1 cellular context compared by ENCODE assay signal in genomic region chr4:109735566-109736454, GRCh38.
TF ChIP-seq lines count a peak whose summit lies in the region.

No MANE protein-coding gene starts in this region.

TF ChIP-seq in K562, 482 proteins besides CTCF, POLR2A, EP300 and RAD21 (continued from another document and continues in another):
- TF ChIP-seq HINFP (tag; conservative IDR thresholded peaks at IDR 0.05; ENCODE audit: low read depth) (no peak), ZNF197 (CRISPR knock-in tag; IDR thresholded peaks at IDR 0.05; ENCODE audit: low read depth) (no peak), CBX8 (IDR thresholded peaks at IDR 0.05; ENCODE audit: borderline replicate concordance, extremely low read depth, low read depth, low read length, poor library complexity, severe bottlenecking) (no peak), KDM2B (CRISPR knock-in tag; IDR thresholded peaks at IDR 0.05) (no peak), TCF7L2 (IDR thresholded peaks at IDR 0.05; ENCODE audit: low read depth, low read length) (no peak), ETS2 (tag; IDR thresholded peaks at IDR 0.05; ENCODE audit: borderline replicate concordance, poor library complexity, severe bottlenecking) (no peak), ZNF224 (CRISPR knock-in tag; IDR thresholded peaks at IDR 0.05) (no peak), BHLHE40 (IDR thresholded peaks at IDR 0.05; ENCODE audit: low read length) (no peak), SREBF1 (IDR thresholded peaks at IDR 0.05; ENCODE audit: borderline replicate concordance, low read depth, low read length) (no peak), MEF2D (tag; conservative IDR thresholded peaks at IDR 0.05; ENCODE audit: low read depth) (no peak), KHSRP (IDR thresholded peaks at IDR 0.05) (no peak), SMAD4 (CRISPR knock-in tag; conservative IDR thresholded peaks at IDR 0.05) (no peak), POLR2AphosphoS5 (IDR thresholded peaks at IDR 0.05; ENCODE audit: control insufficient read depth, insufficient read depth, low read depth, low read length) (peak; percentile 71; the same call in 1 of the 2 replicates), NCOA2 (IDR thresholded peaks at IDR 0.05; ENCODE audit: partially characterized antibody in 2 of 2) (no peak), LARP7 (IDR thresholded peaks at IDR 0.05) (no peak), IRF9 (tag; IDR thresholded peaks at IDR 0.05) (no peak), SMC3 (conservative IDR thresholded peaks at IDR 0.05; ENCODE audit: insufficient read depth, low read depth, low read length) (no peak), ZNF75A (CRISPR knock-in tag; IDR thresholded peaks at IDR 0.05) (no peak), ZNF124 (CRISPR knock-in tag; IDR thresholded peaks at IDR 0.05) (no peak), ZNF398 (CRISPR knock-in tag; IDR thresholded peaks at IDR 0.05) (no peak), MXD1 (CRISPR knock-in tag; IDR thresholded peaks at IDR 0.05; ENCODE audit: borderline replicate concordance, poor library complexity, severe bottlenecking) (no peak), HDGF (IDR thresholded peaks at IDR 0.05) (no peak), ZNF77 (CRISPR knock-in tag; IDR thresholded peaks at IDR 0.05) (no peak), EWSR1 (IDR thresholded peaks at IDR 0.05; ENCODE audit: borderline replicate concordance, low read depth, partially characterized antibody) (no peak), ZNF121 (CRISPR knock-in tag; conservative IDR thresholded peaks at IDR 0.05) (no peak), PYGO2 (tag; IDR thresholded peaks at IDR 0.05) (no peak), ZNF785 (CRISPR knock-in tag; IDR thresholded peaks at IDR 0.05) (no peak), TFAM (CRISPR knock-in tag; conservative IDR thresholded peaks at IDR 0.05) (no peak), ATF1 (CRISPR knock-in tag; IDR thresholded peaks at IDR 0.05) (no peak), ATF1 (tag; IDR thresholded peaks at IDR 0.05) (no peak), ZKSCAN3 (CRISPR knock-in tag; IDR thresholded peaks at IDR 0.05) (no peak), CEBPB (tag; IDR thresholded peaks at IDR 0.05) (peak; percentile 43; the same call in 1 of the 2 replicates), ZSCAN32 (CRISPR knock-in tag; IDR thresholded peaks at IDR 0.05) (no peak), TRIM28 (IDR thresholded peaks at IDR 0.05) (0 out of 2 replicates have a peak, but pooled peaks have one; percentile 47)
- TF ChIP-seq, protein P1, sequence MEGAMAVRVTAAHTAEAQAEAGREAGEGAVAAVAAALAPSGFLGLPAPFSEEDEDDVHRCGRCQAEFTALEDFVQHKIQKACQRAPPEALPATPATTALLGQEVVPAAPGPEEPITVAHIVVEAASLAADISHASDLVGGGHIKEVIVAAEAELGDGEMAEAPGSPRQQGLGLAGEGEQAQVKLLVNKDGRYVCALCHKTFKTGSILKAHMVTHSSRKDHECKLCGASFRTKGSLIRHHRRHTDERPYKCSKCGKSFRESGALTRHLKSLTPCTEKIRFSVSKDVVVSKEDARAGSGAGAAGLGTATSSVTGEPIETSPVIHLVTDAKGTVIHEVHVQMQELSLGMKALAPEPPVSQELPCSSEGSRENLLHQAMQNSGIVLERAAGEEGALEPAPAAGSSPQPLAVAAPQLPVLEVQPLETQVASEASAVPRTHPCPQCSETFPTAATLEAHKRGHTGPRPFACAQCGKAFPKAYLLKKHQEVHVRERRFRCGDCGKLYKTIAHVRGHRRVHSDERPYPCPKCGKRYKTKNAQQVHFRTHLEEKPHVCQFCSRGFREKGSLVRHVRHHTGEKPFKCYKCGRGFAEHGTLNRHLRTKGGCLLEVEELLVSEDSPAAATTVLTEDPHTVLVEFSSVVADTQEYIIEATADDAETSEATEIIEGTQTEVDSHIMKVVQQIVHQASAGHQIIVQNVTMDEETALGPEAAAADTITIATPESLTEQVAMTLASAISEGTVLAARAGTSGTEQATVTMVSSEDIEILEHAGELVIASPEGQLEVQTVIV (CRISPR knock-in tag; IDR thresholded peaks at IDR 0.05; ENCODE audit: borderline replicate concordance), result no peak
- TF ChIP-seq, protein P2, sequence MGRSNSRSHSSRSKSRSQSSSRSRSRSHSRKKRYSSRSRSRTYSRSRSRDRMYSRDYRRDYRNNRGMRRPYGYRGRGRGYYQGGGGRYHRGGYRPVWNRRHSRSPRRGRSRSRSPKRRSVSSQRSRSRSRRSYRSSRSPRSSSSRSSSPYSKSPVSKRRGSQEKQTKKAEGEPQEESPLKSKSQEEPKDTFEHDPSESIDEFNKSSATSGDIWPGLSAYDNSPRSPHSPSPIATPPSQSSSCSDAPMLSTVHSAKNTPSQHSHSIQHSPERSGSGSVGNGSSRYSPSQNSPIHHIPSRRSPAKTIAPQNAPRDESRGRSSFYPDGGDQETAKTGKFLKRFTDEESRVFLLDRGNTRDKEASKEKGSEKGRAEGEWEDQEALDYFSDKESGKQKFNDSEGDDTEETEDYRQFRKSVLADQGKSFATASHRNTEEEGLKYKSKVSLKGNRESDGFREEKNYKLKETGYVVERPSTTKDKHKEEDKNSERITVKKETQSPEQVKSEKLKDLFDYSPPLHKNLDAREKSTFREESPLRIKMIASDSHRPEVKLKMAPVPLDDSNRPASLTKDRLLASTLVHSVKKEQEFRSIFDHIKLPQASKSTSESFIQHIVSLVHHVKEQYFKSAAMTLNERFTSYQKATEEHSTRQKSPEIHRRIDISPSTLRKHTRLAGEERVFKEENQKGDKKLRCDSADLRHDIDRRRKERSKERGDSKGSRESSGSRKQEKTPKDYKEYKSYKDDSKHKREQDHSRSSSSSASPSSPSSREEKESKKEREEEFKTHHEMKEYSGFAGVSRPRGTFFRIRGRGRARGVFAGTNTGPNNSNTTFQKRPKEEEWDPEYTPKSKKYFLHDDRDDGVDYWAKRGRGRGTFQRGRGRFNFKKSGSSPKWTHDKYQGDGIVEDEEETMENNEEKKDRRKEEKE (IDR thresholded peaks at IDR 0.05; ENCODE audit: borderline replicate concordance in 1 of 2, control insufficient read depth in 1 of 2, low read depth in 2 of 2, low read length in 1 of 2), result no peak
- TF ChIP-seq, protein P3, sequence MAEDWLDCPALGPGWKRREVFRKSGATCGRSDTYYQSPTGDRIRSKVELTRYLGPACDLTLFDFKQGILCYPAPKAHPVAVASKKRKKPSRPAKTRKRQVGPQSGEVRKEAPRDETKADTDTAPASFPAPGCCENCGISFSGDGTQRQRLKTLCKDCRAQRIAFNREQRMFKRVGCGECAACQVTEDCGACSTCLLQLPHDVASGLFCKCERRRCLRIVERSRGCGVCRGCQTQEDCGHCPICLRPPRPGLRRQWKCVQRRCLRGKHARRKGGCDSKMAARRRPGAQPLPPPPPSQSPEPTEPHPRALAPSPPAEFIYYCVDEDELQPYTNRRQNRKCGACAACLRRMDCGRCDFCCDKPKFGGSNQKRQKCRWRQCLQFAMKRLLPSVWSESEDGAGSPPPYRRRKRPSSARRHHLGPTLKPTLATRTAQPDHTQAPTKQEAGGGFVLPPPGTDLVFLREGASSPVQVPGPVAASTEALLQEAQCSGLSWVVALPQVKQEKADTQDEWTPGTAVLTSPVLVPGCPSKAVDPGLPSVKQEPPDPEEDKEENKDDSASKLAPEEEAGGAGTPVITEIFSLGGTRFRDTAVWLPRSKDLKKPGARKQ (CRISPR knock-in tag; IDR thresholded peaks at IDR 0.05), result no peak
- TF ChIP-seq, protein P4, sequence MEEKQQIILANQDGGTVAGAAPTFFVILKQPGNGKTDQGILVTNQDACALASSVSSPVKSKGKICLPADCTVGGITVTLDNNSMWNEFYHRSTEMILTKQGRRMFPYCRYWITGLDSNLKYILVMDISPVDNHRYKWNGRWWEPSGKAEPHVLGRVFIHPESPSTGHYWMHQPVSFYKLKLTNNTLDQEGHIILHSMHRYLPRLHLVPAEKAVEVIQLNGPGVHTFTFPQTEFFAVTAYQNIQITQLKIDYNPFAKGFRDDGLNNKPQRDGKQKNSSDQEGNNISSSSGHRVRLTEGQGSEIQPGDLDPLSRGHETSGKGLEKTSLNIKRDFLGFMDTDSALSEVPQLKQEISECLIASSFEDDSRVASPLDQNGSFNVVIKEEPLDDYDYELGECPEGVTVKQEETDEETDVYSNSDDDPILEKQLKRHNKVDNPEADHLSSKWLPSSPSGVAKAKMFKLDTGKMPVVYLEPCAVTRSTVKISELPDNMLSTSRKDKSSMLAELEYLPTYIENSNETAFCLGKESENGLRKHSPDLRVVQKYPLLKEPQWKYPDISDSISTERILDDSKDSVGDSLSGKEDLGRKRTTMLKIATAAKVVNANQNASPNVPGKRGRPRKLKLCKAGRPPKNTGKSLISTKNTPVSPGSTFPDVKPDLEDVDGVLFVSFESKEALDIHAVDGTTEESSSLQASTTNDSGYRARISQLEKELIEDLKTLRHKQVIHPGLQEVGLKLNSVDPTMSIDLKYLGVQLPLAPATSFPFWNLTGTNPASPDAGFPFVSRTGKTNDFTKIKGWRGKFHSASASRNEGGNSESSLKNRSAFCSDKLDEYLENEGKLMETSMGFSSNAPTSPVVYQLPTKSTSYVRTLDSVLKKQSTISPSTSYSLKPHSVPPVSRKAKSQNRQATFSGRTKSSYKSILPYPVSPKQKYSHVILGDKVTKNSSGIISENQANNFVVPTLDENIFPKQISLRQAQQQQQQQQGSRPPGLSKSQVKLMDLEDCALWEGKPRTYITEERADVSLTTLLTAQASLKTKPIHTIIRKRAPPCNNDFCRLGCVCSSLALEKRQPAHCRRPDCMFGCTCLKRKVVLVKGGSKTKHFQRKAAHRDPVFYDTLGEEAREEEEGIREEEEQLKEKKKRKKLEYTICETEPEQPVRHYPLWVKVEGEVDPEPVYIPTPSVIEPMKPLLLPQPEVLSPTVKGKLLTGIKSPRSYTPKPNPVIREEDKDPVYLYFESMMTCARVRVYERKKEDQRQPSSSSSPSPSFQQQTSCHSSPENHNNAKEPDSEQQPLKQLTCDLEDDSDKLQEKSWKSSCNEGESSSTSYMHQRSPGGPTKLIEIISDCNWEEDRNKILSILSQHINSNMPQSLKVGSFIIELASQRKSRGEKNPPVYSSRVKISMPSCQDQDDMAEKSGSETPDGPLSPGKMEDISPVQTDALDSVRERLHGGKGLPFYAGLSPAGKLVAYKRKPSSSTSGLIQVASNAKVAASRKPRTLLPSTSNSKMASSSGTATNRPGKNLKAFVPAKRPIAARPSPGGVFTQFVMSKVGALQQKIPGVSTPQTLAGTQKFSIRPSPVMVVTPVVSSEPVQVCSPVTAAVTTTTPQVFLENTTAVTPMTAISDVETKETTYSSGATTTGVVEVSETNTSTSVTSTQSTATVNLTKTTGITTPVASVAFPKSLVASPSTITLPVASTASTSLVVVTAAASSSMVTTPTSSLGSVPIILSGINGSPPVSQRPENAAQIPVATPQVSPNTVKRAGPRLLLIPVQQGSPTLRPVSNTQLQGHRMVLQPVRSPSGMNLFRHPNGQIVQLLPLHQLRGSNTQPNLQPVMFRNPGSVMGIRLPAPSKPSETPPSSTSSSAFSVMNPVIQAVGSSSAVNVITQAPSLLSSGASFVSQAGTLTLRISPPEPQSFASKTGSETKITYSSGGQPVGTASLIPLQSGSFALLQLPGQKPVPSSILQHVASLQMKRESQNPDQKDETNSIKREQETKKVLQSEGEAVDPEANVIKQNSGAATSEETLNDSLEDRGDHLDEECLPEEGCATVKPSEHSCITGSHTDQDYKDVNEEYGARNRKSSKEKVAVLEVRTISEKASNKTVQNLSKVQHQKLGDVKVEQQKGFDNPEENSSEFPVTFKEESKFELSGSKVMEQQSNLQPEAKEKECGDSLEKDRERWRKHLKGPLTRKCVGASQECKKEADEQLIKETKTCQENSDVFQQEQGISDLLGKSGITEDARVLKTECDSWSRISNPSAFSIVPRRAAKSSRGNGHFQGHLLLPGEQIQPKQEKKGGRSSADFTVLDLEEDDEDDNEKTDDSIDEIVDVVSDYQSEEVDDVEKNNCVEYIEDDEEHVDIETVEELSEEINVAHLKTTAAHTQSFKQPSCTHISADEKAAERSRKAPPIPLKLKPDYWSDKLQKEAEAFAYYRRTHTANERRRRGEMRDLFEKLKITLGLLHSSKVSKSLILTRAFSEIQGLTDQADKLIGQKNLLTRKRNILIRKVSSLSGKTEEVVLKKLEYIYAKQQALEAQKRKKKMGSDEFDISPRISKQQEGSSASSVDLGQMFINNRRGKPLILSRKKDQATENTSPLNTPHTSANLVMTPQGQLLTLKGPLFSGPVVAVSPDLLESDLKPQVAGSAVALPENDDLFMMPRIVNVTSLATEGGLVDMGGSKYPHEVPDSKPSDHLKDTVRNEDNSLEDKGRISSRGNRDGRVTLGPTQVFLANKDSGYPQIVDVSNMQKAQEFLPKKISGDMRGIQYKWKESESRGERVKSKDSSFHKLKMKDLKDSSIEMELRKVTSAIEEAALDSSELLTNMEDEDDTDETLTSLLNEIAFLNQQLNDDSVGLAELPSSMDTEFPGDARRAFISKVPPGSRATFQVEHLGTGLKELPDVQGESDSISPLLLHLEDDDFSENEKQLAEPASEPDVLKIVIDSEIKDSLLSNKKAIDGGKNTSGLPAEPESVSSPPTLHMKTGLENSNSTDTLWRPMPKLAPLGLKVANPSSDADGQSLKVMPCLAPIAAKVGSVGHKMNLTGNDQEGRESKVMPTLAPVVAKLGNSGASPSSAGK (IDR thresholded peaks at IDR 0.05), result peak; percentile 65
